Comparison of ENCODE assay signal across 12 cellular contexts in the genomic region with DNA sequence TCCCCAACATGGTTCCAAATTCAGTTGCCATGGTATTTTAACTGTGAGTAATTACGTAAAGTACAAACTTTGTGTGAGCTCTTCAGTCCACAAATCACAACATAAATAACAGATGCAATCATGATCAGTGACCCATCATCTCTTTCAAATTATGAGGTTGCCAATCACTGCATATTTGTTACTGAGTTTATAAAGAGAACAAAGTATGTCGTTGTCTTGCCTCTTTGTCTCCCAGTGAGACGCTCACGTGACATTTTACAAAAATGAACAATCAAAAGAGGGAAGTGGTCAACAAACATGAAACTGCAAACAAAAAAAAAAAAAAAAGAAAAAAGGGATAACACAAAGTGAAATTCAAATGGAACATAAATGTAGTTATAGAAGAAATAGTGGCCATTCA.
DNase-seq lines count a peak whose midpoint lies in the region; ATAC-seq and TF ChIP-seq lines count a peak whose summit lies in the region.
"Had no signal": no experiment of that assay in that cellular context is flagged by ENCODE, and none has a peak within 500 bp of the region (broad histone marks: within the 10 kb centered on the region; RNA-seq: fewer than 3 reads in every experiment).

No MANE protein-coding gene starts in this region.

- ATAC-seq in natural killer cell (no peak), HG02885 (IDR thresholded peaks at IDR 0.05; ENCODE audit: poor library complexity, unreplicated experiment) (peak; percentile 85)
- ATAC-seq in natural killer cell treated with Interleukin-12 subunit alpha and Interleukin-12 subunit beta and Interleukin-15 and Interleukin-18, amount 100 ng/mL, for 72 hours, result no peak
- ATAC-seq: right cardiac atrium had no signal

- no peak for TF ChIP-seq CTCF in natural killer cell (IDR thresholded peaks at IDR 0.05)

- no peaks in the 10 kb centered on the region for H3K27me3 Mint-ChIP-seq in natural killer cell (ENCODE audit: low read depth in 2 of 2)
- no peaks in the 10 kb centered on the region for H3K27me3 Mint-ChIP-seq in natural killer cell treated with Interleukin-12 subunit alpha and Interleukin-12 subunit beta and Interleukin-15 and Interleukin-18, amount 100 ng/mL, for 72 hours
- no peaks in the 10 kb centered on the region for H3K27me3 Mint-ChIP-seq in activated CD4-positive, alpha-beta T cell treated with anti-CD3 and anti-CD28 coated beads, Interleukin-2, amount 10 ng/mL, durations not matched to agents 7 days and 5 days

- CTCF ChIA-PET in activated CD4-positive, alpha-beta T cell treated with anti-CD3 and anti-CD28 coated beads, Interleukin-2, amount 10 ng/mL, durations not matched to agents 7 days and 5 days (lab: Charles Lee), result no interaction called here

- H3K27ac Mint-ChIP-seq in natural killer cell, result peak overlapping the region; percentile 2 to 59
- peak overlapping the region in 1 of 2 donors; percentile 64 for H3K27ac Mint-ChIP-seq in natural killer cell treated with Interleukin-12 subunit alpha and Interleukin-12 subunit beta and Interleukin-15 and Interleukin-18, amount 100 ng/mL, for 72 hours
- H3K27ac Mint-ChIP-seq in activated CD4-positive, alpha-beta T cell treated with anti-CD3 and anti-CD28 coated beads, Interleukin-2, amount 10 ng/mL, durations not matched to agents 7 days and 5 days, result no peak overlapping the region

- H3K4me3 Mint-ChIP-seq in natural killer cell, result no peak overlapping the region
- H3K4me3 Mint-ChIP-seq in natural killer cell treated with Interleukin-12 subunit alpha and Interleukin-12 subunit beta and Interleukin-15 and Interleukin-18, amount 100 ng/mL, for 72 hours, result no peak overlapping the region
- no peak overlapping the region for H3K4me3 Mint-ChIP-seq in activated CD4-positive, alpha-beta T cell treated with anti-CD3 and anti-CD28 coated beads, Interleukin-2, amount 10 ng/mL, durations not matched to agents 7 days and 5 days

- H3K9me3 Mint-ChIP-seq in natural killer cell, result no peaks in the 10 kb centered on the region
- H3K9me3 Mint-ChIP-seq in natural killer cell treated with Interleukin-12 subunit alpha and Interleukin-12 subunit beta and Interleukin-15 and Interleukin-18, amount 100 ng/mL, for 72 hours, result peaks cover 2% of the 10 kb centered on the region
- H3K9me3 Mint-ChIP-seq in activated CD4-positive, alpha-beta T cell treated with anti-CD3 and anti-CD28 coated beads, Interleukin-2, amount 10 ng/mL, durations not matched to agents 7 days and 5 days, result peaks cover 19% of the 10 kb centered on the region

- peaks cover 14% of the 10 kb centered on the region for H3K36me3 Mint-ChIP-seq in natural killer cell
- H3K36me3 Mint-ChIP-seq in natural killer cell treated with Interleukin-12 subunit alpha and Interleukin-12 subunit beta and Interleukin-15 and Interleukin-18, amount 100 ng/mL, for 72 hours, result peaks cover 25% of the 10 kb centered on the region
- H3K36me3 Mint-ChIP-seq in activated CD4-positive, alpha-beta T cell treated with anti-CD3 and anti-CD28 coated beads, Interleukin-2, amount 10 ng/mL, durations not matched to agents 7 days and 5 days (ENCODE audit: low read depth), result peaks cover 54% of the 10 kb centered on the region

- intact Hi-C loops in natural killer cell (cut with micrococcal nuclease), result no loop called here

- DNase-seq in natural killer cell (no peak), NOMO-1 treated with dmso at 0.1 percent for 144 hours (lab: John Stamatoyannopoulos, UW; ENCODE audit: unreplicated experiment) (peak; percentile 36), DMS 273 treated with DMSO at 0.1 percent for 48 hours (lab: John Stamatoyannopoulos, UW) (no peak), AG20443 (ENCODE audit: low spot score) (no peak), activated T-cell treated with anti-CD3 and anti-CD28 coated beads for 4 hours (no peak)
- DNase-seq in natural killer cell treated with Interleukin-12 subunit alpha and Interleukin-12 subunit beta and Interleukin-15 and Interleukin-18, amount 100 ng/mL, for 72 hours (ENCODE audit: low spot score), result no peak
- no peak for DNase-seq in activated CD4-positive, alpha-beta T cell treated with anti-CD3 and anti-CD28 coated beads, Interleukin-2, amount 10 ng/mL, durations not matched to agents 7 days and 5 days
- DNase-seq: ACHN, islet precursor cell, NCI-H510A, right cardiac atrium had no signal

- peaks cover 12 to 19% of the 10 kb centered on the region in 2 donors for H3K4me1 Mint-ChIP-seq in natural killer cell
- H3K4me1 Mint-ChIP-seq in natural killer cell treated with Interleukin-12 subunit alpha and Interleukin-12 subunit beta and Interleukin-15 and Interleukin-18, amount 100 ng/mL, for 72 hours (ENCODE audit: low read depth in 2 of 2), result peaks cover 12 to 18% of the 10 kb centered on the region in 2 donors
- peaks cover 4% of the 10 kb centered on the region for H3K4me1 Mint-ChIP-seq in activated CD4-positive, alpha-beta T cell treated with anti-CD3 and anti-CD28 coated beads, Interleukin-2, amount 10 ng/mL, durations not matched to agents 7 days and 5 days

- POLR2A ChIA-PET in activated CD4-positive, alpha-beta T cell treated with anti-CD3 and anti-CD28 coated beads, Interleukin-2, amount 10 ng/mL, durations not matched to agents 7 days and 5 days (lab: Charles Lee), result no interaction called here
